Comparison of ENCODE assay signal across 39 cellular contexts in genomic region chr5:150222906-150223305, GRCh38. TPM values are rescaled to one million over a fixed set of nuclear protein-coding genes. Genes with fewer than 3 reads are reported as not detected.
"Had no signal": no experiment of that assay in that cellular context is flagged by ENCODE, and none has a peak within 500 bp of the region (broad histone marks: within the 10 kb centered on the region; RNA-seq: fewer than 3 reads in every experiment).

No MANE protein-coding gene starts in this region.

- H3K27ac Mint-ChIP-seq: activated B cell treated with CpG ODN at 0.5 μM for 24 hours; activated CD4-positive, alpha-beta memory T cell treated with anti-CD3 and anti-CD28 coated beads for 36 hours; activated CD4-positive, alpha-beta T cell treated with anti-CD3 and anti-CD28 coated beads, Interleukin-2, amount 10 ng/mL, durations not matched to agents 24 days and 14 days; activated CD8-positive, alpha-beta T cell treated with anti-CD3 and anti-CD28 coated beads for 36 hours; activated naive CD4-positive, alpha-beta T cell treated with anti-CD3 and anti-CD28 coated beads for 36 hours; activated naive CD4-positive, alpha-beta T cell treated with anti-CD3 and anti-CD28 coated beads, Interleukin-2, amount 50 U/mL, for 72 hours; activated naive CD8-positive, alpha-beta T cell treated with anti-CD3 and anti-CD28 coated beads for 36 hours; activated T-cell treated with anti-CD3 and anti-CD28 coated beads, Interleukin-2, amount 50 U/mL, for 72 hours; activated T-helper 1 cell treated with anti-CD3 and anti-CD28 coated beads, Interleukin-12 subunit alpha, Interleukin-12 subunit beta, Interleukin-2, Interleukin-4 antibody, amounts not matched to agents 30 ng/mL and 10 ng/mL and 1 ng/mL, durations not matched to agents 14 hours and 24 hours and 36 hours; activated T-helper 17 cell treated with anti-CD3 and anti-CD28 coated beads, Interleukin-2, amount 50 U/mL, for 72 hours; brain; T-helper 1 cell treated with Interleukin-12 subunit alpha and Interleukin-12 subunit beta and Interleukin-4 antibody, amounts not matched to agents 30 μg/mL and 1 μg/mL, for 36 hours; T-helper 2 cell treated with Interferon-gamma antibody and Interleukin-4, amounts not matched to agents 5 μg/mL and 100 μg/mL, for 36 hours had no signal

- H3K4me3 Mint-ChIP-seq: activated B cell treated with CpG ODN at 0.5 μM for 24 hours; activated CD4-positive, alpha-beta memory T cell treated with anti-CD3 and anti-CD28 coated beads for 36 hours; activated CD4-positive, alpha-beta T cell treated with anti-CD3 and anti-CD28 coated beads, Interleukin-2, amount 10 ng/mL, durations not matched to agents 24 days and 14 days; activated CD8-positive, alpha-beta T cell treated with anti-CD3 and anti-CD28 coated beads for 36 hours; activated naive CD4-positive, alpha-beta T cell treated with anti-CD3 and anti-CD28 coated beads for 36 hours; activated naive CD8-positive, alpha-beta T cell treated with anti-CD3 and anti-CD28 coated beads for 36 hours; activated T-cell treated with anti-CD3 and anti-CD28 coated beads, Interleukin-2, amount 50 U/mL, for 4 hours; activated T-cell treated with anti-CD3 and anti-CD28 coated beads, Interleukin-2, amount 50 U/mL, for 72 hours; activated T-helper 1 cell treated with anti-CD3 and anti-CD28 coated beads, Interleukin-12 subunit alpha, Interleukin-12 subunit beta, Interleukin-2, Interleukin-4 antibody, amounts not matched to agents 30 ng/mL and 10 ng/mL and 1 ng/mL, durations not matched to agents 14 hours and 24 hours and 36 hours; activated T-helper 17 cell treated with anti-CD3 and anti-CD28 coated beads, Interleukin-2, amount 50 U/mL, for 72 hours; brain; central memory CD8-positive, alpha-beta T cell; T-helper 1 cell treated with Interleukin-12 subunit alpha and Interleukin-12 subunit beta and Interleukin-4 antibody, amounts not matched to agents 30 μg/mL and 1 μg/mL, for 36 hours; T-helper 2 cell treated with Interferon-gamma antibody and Interleukin-4, amounts not matched to agents 5 μg/mL and 100 μg/mL, for 36 hours had no signal

- H3K9me3 Mint-ChIP-seq: activated B cell treated with CpG ODN at 0.5 μM for 24 hours; activated CD4-positive, alpha-beta memory T cell treated with anti-CD3 and anti-CD28 coated beads for 36 hours; activated CD4-positive, alpha-beta T cell treated with anti-CD3 and anti-CD28 coated beads, Interleukin-2, amount 10 ng/mL, durations not matched to agents 24 days and 14 days; activated CD8-positive, alpha-beta T cell treated with anti-CD3 and anti-CD28 coated beads for 36 hours; activated naive CD4-positive, alpha-beta T cell treated with anti-CD3 and anti-CD28 coated beads for 36 hours; activated naive CD4-positive, alpha-beta T cell treated with anti-CD3 and anti-CD28 coated beads, Interleukin-2, amount 50 U/mL, for 72 hours; activated naive CD8-positive, alpha-beta T cell treated with anti-CD3 and anti-CD28 coated beads for 36 hours; activated T-cell treated with anti-CD3 and anti-CD28 coated beads, Interleukin-2, amount 50 U/mL, for 4 hours; activated T-cell treated with anti-CD3 and anti-CD28 coated beads, Interleukin-2, amount 50 U/mL, for 72 hours; activated T-helper 1 cell treated with anti-CD3 and anti-CD28 coated beads, Interleukin-12 subunit alpha, Interleukin-12 subunit beta, Interleukin-2, Interleukin-4 antibody, amounts not matched to agents 30 ng/mL and 10 ng/mL and 1 ng/mL, durations not matched to agents 14 hours and 24 hours and 36 hours; activated T-helper 17 cell treated with anti-CD3 and anti-CD28 coated beads, Interleukin-2, amount 50 U/mL, for 72 hours; brain; central memory CD8-positive, alpha-beta T cell; T-helper 1 cell treated with Interleukin-12 subunit alpha and Interleukin-12 subunit beta and Interleukin-4 antibody, amounts not matched to agents 30 μg/mL and 1 μg/mL, for 36 hours; T-helper 2 cell treated with Interferon-gamma antibody and Interleukin-4, amounts not matched to agents 5 μg/mL and 100 μg/mL, for 36 hours had no signal

- H3K4me3 ChIP-seq: adrenal gland, ascending aorta, cardiac muscle cell had no signal

- H3K36me3 ChIP-seq: adrenal gland, ascending aorta, cardiac muscle cell had no signal

- H3K27ac ChIP-seq: adrenal gland, ascending aorta, cardiac muscle cell, VCaP had no signal

- H3K4me1 Mint-ChIP-seq: activated CD4-positive, alpha-beta T cell treated with anti-CD3 and anti-CD28 coated beads, Interleukin-2, amount 10 ng/mL, durations not matched to agents 24 days and 14 days; activated T-helper 17 cell treated with anti-CD3 and anti-CD28 coated beads, Interleukin-2, amount 50 U/mL, for 72 hours; central memory CD8-positive, alpha-beta T cell had no signal

- DNase-seq: activated B cell treated with CpG ODN at 0.5 μM for 24 hours; activated CD4-positive, alpha-beta memory T cell treated with anti-CD3 and anti-CD28 coated beads for 36 hours; activated CD4-positive, alpha-beta T cell treated with anti-CD3 and anti-CD28 coated beads for 4 hours; activated CD4-positive, alpha-beta T cell treated with anti-CD3 and anti-CD28 coated beads, Interleukin-2, amount 10 ng/mL, durations not matched to agents 24 days and 14 days; activated CD4-positive, alpha-beta T cell treated with anti-CD3 and anti-CD28 coated beads, Interleukin-2, amount 50 U/mL, for 1 hour; activated CD4-positive, alpha-beta T cell treated with anti-CD3 and anti-CD28 coated beads, Interleukin-2, amount 50 U/mL, for 4 hours; activated CD4-positive, CD25-positive, alpha-beta regulatory T cell treated with anti-CD3 and anti-CD28 coated beads, Interleukin-2, amount 50 U/mL, for 72 hours; activated CD8-positive, alpha-beta memory T cell treated with anti-CD3 and anti-CD28 coated beads, Interleukin-2, amount 50 U/mL, for 4 hours; activated CD8-positive, alpha-beta T cell treated with anti-CD3 and anti-CD28 coated beads for 36 hours; activated effector memory CD4-positive, alpha-beta T cell treated with anti-CD3 and anti-CD28 coated beads, Interleukin-2, amount 50 U/mL, for 16 hours; activated gamma-delta T cell treated with Interleukin-2 at 50 U/mL for 16 hours; activated naive CD4-positive, alpha-beta T cell; activated naive CD4-positive, alpha-beta T cell treated with anti-CD3 and anti-CD28 coated beads for 36 hours; activated naive CD4-positive, alpha-beta T cell treated with anti-CD3 and anti-CD28 coated beads, Interleukin-2, amount 50 U/mL, for 16 hours; activated naive CD8-positive, alpha-beta T cell treated with anti-CD3 and anti-CD28 coated beads for 36 hours; activated T-cell treated with anti-CD3 and anti-CD28 coated beads for 4 hours; activated T-cell treated with anti-CD3 and anti-CD28 coated beads, Interleukin-2, amount 50 U/mL, for 1 hour; activated T-cell treated with anti-CD3 and anti-CD28 coated beads, Interleukin-2, amount 50 U/mL, for 4 hours; activated T-cell treated with anti-CD3 and anti-CD28 coated beads, Interleukin-2, amount 50 U/mL, for 72 hours; adrenal gland; amniotic stem cell; anterior cingulate cortex; caudate nucleus; cerebellar nuclear complex; T-helper 1 cell; T-helper 2 cell; T-helper 9 cell had no signal

- H3K27me3 Mint-ChIP-seq: activated CD4-positive, alpha-beta T cell treated with anti-CD3 and anti-CD28 coated beads, Interleukin-2, amount 10 ng/mL, durations not matched to agents 24 days and 14 days; activated naive CD8-positive, alpha-beta T cell treated with anti-CD3 and anti-CD28 coated beads for 36 hours; activated T-helper 17 cell treated with anti-CD3 and anti-CD28 coated beads, Interleukin-2, amount 50 U/mL, for 72 hours; brain had no signal

- H3K27me3 ChIP-seq: adrenal gland, ascending aorta, cardiac muscle cell had no signal

- H3K4me1 ChIP-seq: adrenal gland, ascending aorta had no signal

- H3K9me3 ChIP-seq: adrenal gland, ascending aorta had no signal

- ATAC-seq: activated CD8-positive, alpha-beta T cell treated with anti-CD3 and anti-CD28 coated beads for 36 hours; activated naive CD4-positive, alpha-beta T cell treated with anti-CD3 and anti-CD28 coated beads, Interleukin-2, amount 50 U/mL, for 72 hours; activated T-cell treated with anti-CD3 and anti-CD28 coated beads, Interleukin-2, amount 50 U/mL, for 4 hours; activated T-cell treated with anti-CD3 and anti-CD28 coated beads, Interleukin-2, amount 50 U/mL, for 72 hours; activated T-helper 17 cell treated with anti-CD3 and anti-CD28 coated beads, Interleukin-2, amount 50 U/mL, for 72 hours had no signal

- H3K36me3 Mint-ChIP-seq: activated CD4-positive, alpha-beta memory T cell treated with anti-CD3 and anti-CD28 coated beads for 36 hours; activated naive CD4-positive, alpha-beta T cell treated with anti-CD3 and anti-CD28 coated beads, Interleukin-2, amount 50 U/mL, for 72 hours; activated naive CD8-positive, alpha-beta T cell treated with anti-CD3 and anti-CD28 coated beads for 36 hours had no signal

RNA-seq across cellular contexts. Expression of gene SLC6A7, which starts 33.0 kb away (rescaled TPM):
- total RNA-seq: activated B cell treated with CpG ODN at 0.5 μM for 24 hours; activated CD4-positive, alpha-beta memory T cell treated with anti-CD3 and anti-CD28 coated beads for 36 hours; activated CD4-positive, alpha-beta T cell treated with anti-CD3 and anti-CD28 coated beads, Interleukin-2, amount 10 ng/mL, durations not matched to agents 24 days and 14 days; activated CD8-positive, alpha-beta memory T cell treated with anti-CD3 and anti-CD28 coated beads for 36 hours; activated CD8-positive, alpha-beta T cell treated with anti-CD3 and anti-CD28 coated beads for 36 hours; activated naive CD4-positive, alpha-beta T cell treated with anti-CD3 and anti-CD28 coated beads for 36 hours; activated naive CD4-positive, alpha-beta T cell treated with anti-CD3 and anti-CD28 coated beads, Interleukin-2, amount 50 U/mL, for 72 hours; activated naive CD8-positive, alpha-beta T cell treated with anti-CD3 and anti-CD28 coated beads for 36 hours; activated T-cell treated with anti-CD3 and anti-CD28 coated beads, Interleukin-2, amount 50 U/mL, for 4 hours; activated T-cell treated with anti-CD3 and anti-CD28 coated beads, Interleukin-2, amount 50 U/mL, for 72 hours; activated T-helper 1 cell treated with anti-CD3 and anti-CD28 coated beads, Interleukin-12 subunit alpha, Interleukin-12 subunit beta, Interleukin-2, Interleukin-4 antibody, amounts not matched to agents 30 ng/mL and 10 ng/mL and 1 ng/mL, durations not matched to agents 14 hours and 24 hours and 36 hours; activated T-helper 17 cell treated with anti-CD3 and anti-CD28 coated beads, Interleukin-2, amount 50 U/mL, for 72 hours; adrenal gland; ascending aorta; bronchial epithelial cell; cardiac muscle cell had no signal

RNA-seq across cellular contexts. Expression of gene CDX1, which starts 56.3 kb away (rescaled TPM):
- total RNA-seq: activated B cell treated with CpG ODN at 0.5 μM for 24 hours; activated CD4-positive, alpha-beta memory T cell treated with anti-CD3 and anti-CD28 coated beads for 36 hours; activated CD4-positive, alpha-beta T cell treated with anti-CD3 and anti-CD28 coated beads, Interleukin-2, amount 10 ng/mL, durations not matched to agents 24 days and 14 days; activated CD8-positive, alpha-beta memory T cell treated with anti-CD3 and anti-CD28 coated beads for 36 hours; activated CD8-positive, alpha-beta T cell treated with anti-CD3 and anti-CD28 coated beads for 36 hours; activated naive CD4-positive, alpha-beta T cell treated with anti-CD3 and anti-CD28 coated beads for 36 hours; activated naive CD4-positive, alpha-beta T cell treated with anti-CD3 and anti-CD28 coated beads, Interleukin-2, amount 50 U/mL, for 72 hours; activated naive CD8-positive, alpha-beta T cell treated with anti-CD3 and anti-CD28 coated beads for 36 hours; activated T-cell treated with anti-CD3 and anti-CD28 coated beads, Interleukin-2, amount 50 U/mL, for 72 hours; activated T-helper 1 cell treated with anti-CD3 and anti-CD28 coated beads, Interleukin-12 subunit alpha, Interleukin-12 subunit beta, Interleukin-2, Interleukin-4 antibody, amounts not matched to agents 30 ng/mL and 10 ng/mL and 1 ng/mL, durations not matched to agents 14 hours and 24 hours and 36 hours; activated T-helper 17 cell treated with anti-CD3 and anti-CD28 coated beads, Interleukin-2, amount 50 U/mL, for 72 hours; ascending aorta; bronchial epithelial cell; cardiac muscle cell had no signal
